8 cellular contexts compared by ENCODE assay signal in the genomic region with DNA sequence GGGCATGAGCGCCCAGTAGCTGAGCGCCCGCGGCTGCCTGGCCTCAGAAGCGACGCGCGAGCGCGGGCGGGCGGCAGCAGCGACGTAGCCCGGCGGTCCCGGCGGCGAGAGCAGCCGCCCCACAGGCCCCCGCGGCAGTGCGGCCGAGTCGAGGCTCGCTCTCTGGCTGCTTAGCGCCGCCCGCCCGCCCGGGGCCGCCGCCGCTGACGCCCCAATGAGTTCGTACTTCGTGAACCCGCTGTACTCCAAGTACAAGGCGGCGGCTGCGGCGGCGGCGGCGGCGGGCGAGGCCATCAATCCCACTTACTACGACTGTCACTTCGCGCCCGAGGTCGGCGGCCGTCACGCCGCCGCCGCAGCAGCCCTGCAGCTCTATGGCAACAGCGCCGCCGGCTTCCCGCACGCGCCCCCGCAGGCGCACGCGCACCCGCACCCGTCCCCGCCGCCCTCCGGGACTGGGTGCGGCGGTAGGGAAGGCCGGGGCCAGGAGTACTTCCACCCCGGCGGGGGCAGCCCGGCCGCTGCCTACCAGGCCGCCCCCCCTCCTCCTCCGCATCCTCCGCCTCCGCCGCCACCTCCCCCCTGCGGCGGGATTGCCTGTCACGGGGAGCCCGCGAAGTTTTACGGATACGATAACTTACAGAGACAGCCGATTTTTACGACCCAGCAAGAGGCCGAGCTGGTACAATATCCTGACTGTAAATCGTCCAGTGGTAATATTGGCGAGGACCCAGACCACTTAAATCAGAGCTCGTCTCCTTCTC. TPM values are rescaled to one million over a fixed set of nuclear protein-coding genes. Genes with fewer than 3 reads are reported as not detected.
DNase-seq lines count a peak whose midpoint lies in the region; ATAC-seq and TF ChIP-seq lines count a peak whose summit lies in the region.

No MANE protein-coding gene starts in this region.

- peak; percentile 20 to 65 for TF ChIP-seq POLR2A in uterus (IDR thresholded peaks at IDR 0.05)

- H3K4me1 ChIP-seq in CD4-positive, alpha-beta memory T cell (ENCODE audit: insufficient read depth, low read length) = peaks cover 34% of the 10 kb centered on the region
- H3K4me1 ChIP-seq in mesodermal cell (ENCODE audit: control insufficient read depth, insufficient read depth, low read length, poor library complexity, severe bottlenecking) (no peaks in the 10 kb centered on the region), uterus (peaks cover 0 to 14% of the 10 kb centered on the region in 2 donors)

- in situ Hi-C loops in astrocyte of the spinal cord (cut with HindIII; ENCODE audit: low sequenced_read_pairs) = no loop called here

- ATAC-seq in HG02938 (IDR thresholded peaks at IDR 0.05; ENCODE audit: unreplicated experiment) (no peak), HG03196 (IDR thresholded peaks at IDR 0.05; ENCODE audit: unreplicated experiment) (no peak), GM21737 (IDR thresholded peaks at IDR 0.05; ENCODE audit: unreplicated experiment) (no peak)

- H3K9me3 Mint-ChIP-seq in CD4-positive, alpha-beta memory T cell = peaks cover 0 to 39% (median 14%) of the 10 kb centered on the region in 8 donors

- peaks cover 3% of the 10 kb centered on the region in 2 donors for H3K36me3 Mint-ChIP-seq in CD4-positive, alpha-beta memory T cell

- DNase-seq in CD4-positive, alpha-beta memory T cell = peak in 1 of 5 donors; percentile 49
- peak; percentile 21 to 54 for DNase-seq in NCI-H1930 (lab: John Stamatoyannopoulos, UW)
- peak; percentile 73 for DNase-seq in astrocyte of the spinal cord (ENCODE audit: low read depth, low spot score)
- DNase-seq in uterus = peak; percentile 85 to 92

- H3K36me3 ChIP-seq in CD4-positive, alpha-beta memory T cell (ENCODE audit: insufficient read depth, low read length) = no peaks in the 10 kb centered on the region
- H3K36me3 ChIP-seq in mesodermal cell (ENCODE audit: control insufficient read depth, insufficient read depth, low read length) (no peaks in the 10 kb centered on the region), uterus (no peaks in the 10 kb centered on the region)

- CTCF ChIA-PET in CD4-positive, alpha-beta memory T cell (lab: Charles Lee; ENCODE audit: partially characterized antibody) = interaction anchor here (0.5 to 4.4 kb wide), 9 partner anchors 10 to 1018 kb away, joined by 3 to 32 read pairs (median 6); no protein-coding TSS in a partner anchor

- peak overlapping the region in 6 of 8 donors; percentile 50 to 82 (median 74) for H3K4me3 Mint-ChIP-seq in CD4-positive, alpha-beta memory T cell

- H3K27ac Mint-ChIP-seq in CD4-positive, alpha-beta memory T cell = peak overlapping the region in 1 of 7 donors; percentile 88

- POLR2A ChIA-PET in CD4-positive, alpha-beta memory T cell (lab: Charles Lee; ENCODE audit: partially characterized antibody) = interaction anchor here (1.0 kb wide), 1 partner anchor 35 kb away, joined by 5 read pairs; no protein-coding TSS in a partner anchor

- no peak overlapping the region for H3K27ac ChIP-seq in CD4-positive, alpha-beta memory T cell (ENCODE audit: low read depth, low read length)
- H3K27ac ChIP-seq in mesodermal cell (ENCODE audit: low read depth, low read length, severe bottlenecking) (no peak overlapping the region), uterus (peak overlapping the region; percentile 98 to 99)

- WGBS in mesodermal cell (ENCODE audit: insufficient coverage in 2 of 2), 2 experiments = 0% methylated on average over 70 to 84 of the region's 98 CpGs

- no peak overlapping the region for H3K4me3 ChIP-seq in CD4-positive, alpha-beta memory T cell (ENCODE audit: low read length in 2 of 2)
- H3K4me3 ChIP-seq in astrocyte of the spinal cord (ENCODE audit: low read depth, low read length) (peak overlapping the region; percentile 37), mesodermal cell (ENCODE audit: extremely low read depth, insufficient read depth, low read length, poor library complexity, severe bottlenecking) (peak overlapping the region; percentile 30), uterus (peak overlapping the region; percentile 62 to 78)

- peaks cover 84% of the 10 kb centered on the region for H3K27me3 ChIP-seq in CD4-positive, alpha-beta memory T cell (ENCODE audit: insufficient read depth, low read length)
- no peaks in the 10 kb centered on the region for H3K27me3 ChIP-seq in uterus

- intact Hi-C loops in CD4-positive, alpha-beta memory T cell (cut with micrococcal nuclease) = loop anchor here (5.0 kb wide), 1 partner anchor 128 kb away; the partner anchor contains the start of gene LNPK
- intact Hi-C loops in uterus (cut with DNase I; ENCODE audit: low total_unique reads) = no loop called here

- peaks cover 15 to 48% (median 28%) of the 10 kb centered on the region in 4 donors for H3K4me1 Mint-ChIP-seq in CD4-positive, alpha-beta memory T cell

- no peaks in the 10 kb centered on the region for H3K9me3 ChIP-seq in CD4-positive, alpha-beta memory T cell (ENCODE audit: control insufficient read depth in 1 of 2, low read length in 2 of 2)
- H3K9me3 ChIP-seq in mesodermal cell (ENCODE audit: control insufficient read depth, low read length) (no peaks in the 10 kb centered on the region), uterus (no peaks in the 10 kb centered on the region)

- peaks cover 68 to 71% of the 10 kb centered on the region in 2 donors for H3K27me3 Mint-ChIP-seq in CD4-positive, alpha-beta memory T cell

- TF ChIP-seq CTCF in astrocyte of the spinal cord (IDR thresholded peaks at IDR 0.05; ENCODE audit: low read depth, low read length) (no peak), uterus (IDR thresholded peaks at IDR 0.05) (peak in 1 of 4 experiments; percentile 13)

RNA-seq across cellular contexts. Expression of gene HOXD8, which starts 0.8 kb away (rescaled TPM):
- total RNA-seq in CD4-positive, alpha-beta memory T cell = not detected
- polyA plus RNA-seq in CD4-positive, alpha-beta memory T cell = not detected
- polyA plus RNA-seq in mesodermal cell (2013, experiment 1 of 2) = 2.1 TPM
- polyA plus RNA-seq in mesodermal cell (2013, experiment 2 of 2) = 1.0 TPM
- 10 to 100 TPM; 25.8 to 75.6 (median 48.0) TPM for total RNA-seq in uterus

RNA-seq across cellular contexts. Expression of gene HOXD9, which starts 7.8 kb away (rescaled TPM):
- not detected for total RNA-seq in CD4-positive, alpha-beta memory T cell
- not detected for polyA plus RNA-seq in CD4-positive, alpha-beta memory T cell
- 1.9 TPM for polyA plus RNA-seq in mesodermal cell (2013, experiment 1 of 2)
- 2.1 TPM for polyA plus RNA-seq in mesodermal cell (2013, experiment 2 of 2)
- total RNA-seq in uterus = 10 to 100 TPM in 3 of 4 donors, 1 to 10 TPM in 1; 3.8 to 78.1 (median 46.4) TPM

RNA-seq across cellular contexts. Expression of gene HOXD10, which starts 13.8 kb away (rescaled TPM):
- total RNA-seq in CD4-positive, alpha-beta memory T cell = not detected
- polyA plus RNA-seq in CD4-positive, alpha-beta memory T cell = not detected
- polyA plus RNA-seq in mesodermal cell (2013, experiment 1 of 2) = 1.9 TPM
- 0.96 TPM for polyA plus RNA-seq in mesodermal cell (2013, experiment 2 of 2)
- 10 to 100 TPM in 3 of 4 donors, 1 to 10 TPM in 1; 6.8 to 81.0 (median 53.6) TPM for total RNA-seq in uterus

RNA-seq across cellular contexts. Expression of gene HOXD4, which starts 21.0 kb away (rescaled TPM):
- total RNA-seq in CD4-positive, alpha-beta memory T cell = not detected
- polyA plus RNA-seq in CD4-positive, alpha-beta memory T cell = not detected
- polyA plus RNA-seq in mesodermal cell (2013, experiment 1 of 2) = 6.5 TPM
- 4.2 TPM for polyA plus RNA-seq in mesodermal cell (2013, experiment 2 of 2)
- 10 to 100 TPM in 2 of 4 donors, 1 to 10 TPM in 2; 6.8 to 41.6 (median 13.0) TPM for total RNA-seq in uterus

RNA-seq across cellular contexts. Expression of gene HOXD11, which starts 23.3 kb away (rescaled TPM):
- not detected for total RNA-seq in CD4-positive, alpha-beta memory T cell
- not detected for polyA plus RNA-seq in CD4-positive, alpha-beta memory T cell
- polyA plus RNA-seq in mesodermal cell (2013, experiment 1 of 2) = 1.2 TPM
- polyA plus RNA-seq in mesodermal cell (2013, experiment 2 of 2) = 0.96 TPM
- total RNA-seq in uterus = 10 to 100 TPM in 1 of 4 donors, 1 to 10 TPM in 1, under 1 TPM in 1, not detected in 1; 0.88 to 34.6 (median 8.6) TPM

Comparison
In these comparisons a context has a peak if more than half of its experiments do, and no peak if none do; other contexts are left out.
1. H3K27ac ChIP-seq: peak in uterus (2 of 2); none in CD4-positive, alpha-beta memory T cell (single experiment) and mesodermal cell (single experiment).
2. H3K4me3 ChIP-seq: peak in astrocyte of the spinal cord (single experiment), mesodermal cell (single experiment) and uterus (2 of 2); none in CD4-positive, alpha-beta memory T cell (0 of 2).
3. RNA of gene HOXD8, which starts 0.8 kb away (total RNA-seq): 25.8 to 75.6 TPM in uterus; not detected in CD4-positive, alpha-beta memory T cell; every median in the first group is over 10 times any median in the second.
4. RNA of gene HOXD9, which starts 7.8 kb away (total RNA-seq): 3.8 to 78.1 TPM in uterus; not detected in CD4-positive, alpha-beta memory T cell; every median in the first group is over 4 times any median in the second.
5. RNA of gene HOXD10, which starts 13.8 kb away (total RNA-seq): 6.8 to 81.0 TPM in uterus; not detected in CD4-positive, alpha-beta memory T cell; every median in the first group is over 4 times any median in the second.